11 cellular contexts compared by ENCODE assay signal in genomic region chr3:9147215-9147895, GRCh38.
DNase-seq lines count a peak whose midpoint lies in the region; ATAC-seq lines count a peak whose summit lies in the region.
"Had no signal": no experiment of that assay in that cellular context is flagged by ENCODE, and none has a peak within 500 bp of the region (broad histone marks: within the 10 kb centered on the region; RNA-seq: fewer than 3 reads in every experiment).

No MANE protein-coding gene starts in this region.

- H3K9me3 Mint-ChIP-seq in natural killer cell treated with Interleukin-12 subunit alpha and Interleukin-12 subunit beta and Interleukin-15 and Interleukin-18, amount 100 ng/mL, for 72 hours: peaks cover 8% of the 10 kb centered on the region

- no peak overlapping the region for H3K9ac ChIP-seq in Karpas-422 (ENCODE audit: low read length)

- H3K9me2 ChIP-seq in Karpas-422 (replicated peaks; ENCODE audit: insufficient read depth, low read length): no peaks in the 10 kb centered on the region

- H3K9me3 ChIP-seq in Karpas-422 (ENCODE audit: low read length): no peaks in the 10 kb centered on the region

- H3K4me1 ChIP-seq in Karpas-422 (ENCODE audit: low read length): peaks cover 11% of the 10 kb centered on the region

- H3K27ac ChIP-seq in Karpas-422 (ENCODE audit: low read length): no peak overlapping the region

- H3K27me3 Mint-ChIP-seq in natural killer cell treated with Interleukin-12 subunit alpha and Interleukin-12 subunit beta and Interleukin-15 and Interleukin-18, amount 100 ng/mL, for 72 hours: peaks cover 13 to 24% of the 10 kb centered on the region in 2 donors

- H3K27me3 ChIP-seq in Karpas-422 (ENCODE audit: low read length): 0 out of 2 replicates have a peak, but pooled peaks cover 2% of the 10 kb centered on the region

- no peak overlapping the region for H3K4me3 Mint-ChIP-seq in natural killer cell treated with Interleukin-12 subunit alpha and Interleukin-12 subunit beta and Interleukin-15 and Interleukin-18, amount 100 ng/mL, for 72 hours
- H3K4me3 Mint-ChIP-seq: activated naive CD8-positive, alpha-beta T cell; B cell had no signal

- no peak overlapping the region for H3K4me2 ChIP-seq in Karpas-422 (ENCODE audit: low read depth, low read length, poor library complexity, severe bottlenecking)

- ATAC-seq in GM21360 (IDR thresholded peaks at IDR 0.05; ENCODE audit: unreplicated experiment) (peak; percentile 47), HG03135 (IDR thresholded peaks at IDR 0.05; ENCODE audit: unreplicated experiment) (peak; percentile 78)
- no peak for ATAC-seq in natural killer cell treated with Interleukin-12 subunit alpha and Interleukin-12 subunit beta and Interleukin-15 and Interleukin-18, amount 100 ng/mL, for 72 hours

- DNase-seq in G401 (ENCODE audit: low spot score): peak; percentile 60
- DNase-seq in dermis microvascular lymphatic vessel endothelial cell (ENCODE audit: low read depth in 2 of 2): peak; percentile 89
- DNase-seq in Karpas-422: no peak
- no peak for DNase-seq in AG08395 (ENCODE audit: low spot score)
- no peak for DNase-seq in natural killer cell treated with Interleukin-12 subunit alpha and Interleukin-12 subunit beta and Interleukin-15 and Interleukin-18, amount 100 ng/mL, for 72 hours (ENCODE audit: low spot score)
- DNase-seq in SIG-M5 (lab: John Stamatoyannopoulos, UW): no peak

- H3K36me3 ChIP-seq in Karpas-422 (ENCODE audit: insufficient read depth, low read length): no peaks in the 10 kb centered on the region

- H3K4me3 ChIP-seq in Karpas-422 (ENCODE audit: low read length): no peak overlapping the region
- H3K4me3 ChIP-seq: lung had no signal

- H3K36me3 Mint-ChIP-seq in natural killer cell treated with Interleukin-12 subunit alpha and Interleukin-12 subunit beta and Interleukin-15 and Interleukin-18, amount 100 ng/mL, for 72 hours: peaks cover 12% of the 10 kb centered on the region

- H4K20me1 ChIP-seq in Karpas-422 (ENCODE audit: insufficient read depth, low read depth, low read length): no peaks in the 10 kb centered on the region

- H2AFZ ChIP-seq in Karpas-422 (ENCODE audit: low read length): no peak overlapping the region

- no peak overlapping the region for H3K27ac Mint-ChIP-seq in natural killer cell treated with Interleukin-12 subunit alpha and Interleukin-12 subunit beta and Interleukin-15 and Interleukin-18, amount 100 ng/mL, for 72 hours
- H3K27ac Mint-ChIP-seq: activated naive CD8-positive, alpha-beta T cell; B cell had no signal

- in situ Hi-C loops in G401 (cut with HindIII; ENCODE audit: low sequenced_read_pairs): no loop called here

- no peaks in the 10 kb centered on the region for H3K79me2 ChIP-seq in Karpas-422 (ENCODE audit: low read length)

- H3K4me1 Mint-ChIP-seq in natural killer cell treated with Interleukin-12 subunit alpha and Interleukin-12 subunit beta and Interleukin-15 and Interleukin-18, amount 100 ng/mL, for 72 hours (ENCODE audit: low read depth in 2 of 2): peaks cover 0 to 6% of the 10 kb centered on the region in 2 donors

Comparison
In these comparisons a context has a peak if more than half of its experiments do, and no peak if none do; other contexts are left out.
1. DNase-seq: peak in G401 (single experiment) and dermis microvascular lymphatic vessel endothelial cell (2 of 2); none in Karpas-422 (single experiment), AG08395 (single experiment), natural killer cell treated with Interleukin-12 subunit alpha and Interleukin-12 subunit beta and Interleukin-15 and Interleukin-18, amount 100 ng/mL, for 72 hours (single experiment) and SIG-M5 (single experiment).
2. ATAC-seq: peak in GM21360 (single experiment) and HG03135 (single experiment); none in natural killer cell treated with Interleukin-12 subunit alpha and Interleukin-12 subunit beta and Interleukin-15 and Interleukin-18, amount 100 ng/mL, for 72 hours (0 of 2).